In genomic region chr12:76763746-76764675, GRCh38 we compare ENCODE assay signal across 9 cellular contexts. TPM values are rescaled to one million over a fixed set of nuclear protein-coding genes. Genes with fewer than 3 reads are reported as not detected.
DNase-seq lines count a peak whose midpoint lies in the region; ATAC-seq, FAIRE-seq and TF ChIP-seq lines count a peak whose summit lies in the region.
"Had no signal": no experiment of that assay in that cellular context is flagged by ENCODE, and none has a peak within 500 bp of the region (broad histone marks: within the 10 kb centered on the region; RNA-seq: fewer than 3 reads in every experiment).

TSS of gene ZDHHC17 (plus strand) at chr12:76764115. CDS start at chr12:76764237, 122 bp downstream.

- peak within 1 kb of the TSS; percentile 90 for H3K27ac ChIP-seq in keratinocyte (ENCODE audit: control insufficient read depth, insufficient read depth, low read length)

- H3K4me1 ChIP-seq in keratinocyte (ENCODE audit: control insufficient read depth, extremely low read depth, insufficient read depth, low read length) = peaks cover 8% of the 10 kb centered on the region

- H3K4me2 ChIP-seq in keratinocyte (ENCODE audit: control insufficient read depth, extremely low read depth, insufficient read depth, low read depth, low read length) = peak within 1 kb of the TSS; percentile 98

- H3K36me3 ChIP-seq in keratinocyte (ENCODE audit: control insufficient read depth in 2 of 2, extremely low read depth in 1 of 2, insufficient read depth in 2 of 2, low read length in 2 of 2) = no peaks in the 10 kb centered on the region

- H4K20me1 ChIP-seq in keratinocyte (ENCODE audit: control insufficient read depth, extremely low read depth, insufficient read depth, low read length) = no peaks in the 10 kb centered on the region

- FAIRE-seq in keratinocyte (lab: Jason Lieb, UNC) = no peak
- FAIRE-seq: TTC549 had no signal

- H3K4me3 ChIP-seq in keratinocyte (ENCODE audit: control insufficient read depth in 2 of 3, extremely low read depth in 1 of 3, insufficient read depth in 2 of 3, low read depth in 1 of 3, low read length in 3 of 3) = peak within 1 kb of the TSS; percentile 72 to 93 (median 88)

- H2AFZ ChIP-seq in keratinocyte (ENCODE audit: control insufficient read depth, low read length) = peak within 1 kb of the TSS; percentile 99

- no peaks in the 10 kb centered on the region for H3K9me3 ChIP-seq in keratinocyte (ENCODE audit: control insufficient read depth, low read depth, low read length)

- H3K79me2 ChIP-seq in keratinocyte (ENCODE audit: control insufficient read depth, insufficient read depth, low read length) = peaks cover 45% of the 10 kb centered on the region

- no peaks in the 10 kb centered on the region for H3K27me3 ChIP-seq in keratinocyte (ENCODE audit: control insufficient read depth, extremely low read depth, insufficient read depth, low read length)

- H3K9me1 ChIP-seq in keratinocyte (ENCODE audit: control insufficient read depth, extremely low read depth, insufficient read depth, low read length) = no peaks in the 10 kb centered on the region

- dilution Hi-C loops in keratinocyte (cut with MboI; ENCODE audit: extremely low pct_ligation_motif_present, low sequenced_read_pairs) = no loop called here

- peak; percentile 90 for TF ChIP-seq POLR2A in GM19099 (IDR thresholded peaks at IDR 0.05; ENCODE audit: extremely low read depth, insufficient read length, low read depth)

- DNase-seq in AG20443 (ENCODE audit: low spot score) = peak; percentile 98
- peak; percentile 86 for DNase-seq in NCI-H460 (ENCODE audit: extremely low read depth, low read depth)
- peak; percentile 91 for DNase-seq in activated CD4-positive, CD25-positive, alpha-beta regulatory T cell treated with anti-CD3 and anti-CD28 coated beads, Interleukin-2, amount 50 U/mL, for 72 hours
- DNase-seq in cerebellar cortex (ENCODE audit: low spot score) = peak; percentile 88
- peak; percentile 48 for DNase-seq in keratinocyte (ENCODE audit: low read depth, low spot score)
- peak; percentile 79 to 88 (median 79) for DNase-seq in stimulated activated CD4-positive, alpha-beta T cell treated with anti-CD3 and anti-CD28 coated beads, Interleukin-12 subunit alpha, Interleukin-12 subunit beta, amount 100 ng/mL, for 48 hours (ENCODE audit: low read depth in 2 of 3, low spot score in 1 of 3)

- peak within 1 kb of the TSS; percentile 96 for H3K9ac ChIP-seq in keratinocyte (ENCODE audit: control insufficient read depth, extremely low read depth, insufficient read depth, low read length)

- ATAC-seq in HG03432 (IDR thresholded peaks at IDR 0.05; ENCODE audit: unreplicated experiment) = peak; percentile 95

- no peak for TF ChIP-seq CTCF in keratinocyte (optimal IDR thresholded peaks at IDR 0.05 in 1 of 3, IDR thresholded peaks at IDR 0.05 in 1 of 3, conservative IDR thresholded peaks at IDR 0.05 in 1 of 3; ENCODE audit: extremely low read depth in 1 of 3, insufficient read depth in 2 of 3, low read length in 3 of 3)

RNA-seq across cellular contexts. Expression of gene ZDHHC17, which starts in this region (rescaled TPM):
- 22.1 and 31.2 TPM in 2 replicates for total RNA-seq in NCI-H460 (2014; rRNA removed; shearing (Covaris generic))
- 81.8 and 132 TPM in 2 replicates for polyA plus RNA-seq in NCI-H460 (2014; cell fraction: nucleus; rRNA removed)
- 14.0 to 28.2 TPM (median 27.8 TPM) in 3 replicates for polyA plus RNA-seq in keratinocyte
- polyA plus RNA-seq in keratinocyte (2011; ENCODE audit: low read depth) = 10.3 TPM
- 4.5 and 9.4 TPM in 2 replicates for polyA plus RNA-seq in keratinocyte (2011; cell fraction: cytosol; rRNA removed)
- polyA plus RNA-seq in keratinocyte (2011; cell fraction: nucleus; rRNA removed) = 51.3 and 56.0 TPM in 2 replicates
- polyA plus RNA-seq in keratinocyte (2012; ENCODE audit: low replicate concordance) = 7.1 and 9.0 TPM in 2 replicates
- polyA minus RNA-seq in keratinocyte = 25.4 to 116 TPM (median 61.2 TPM) in 3 replicates
- 10.7 TPM for polyA minus RNA-seq in keratinocyte (2011; cell fraction: cytosol; rRNA and poly(A)+ RNA removed)
- 52.9 and 102 TPM in 2 replicates for polyA minus RNA-seq in keratinocyte (2011; cell fraction: nucleus; rRNA and poly(A)+ RNA removed)

Comparison
In these comparisons a context has a peak if more than half of its experiments do, and no peak if none do; other contexts are left out.
1. Peak in every context shown above with its lines: DNase-seq, ATAC-seq, H3K4me3 ChIP-seq and H3K27ac ChIP-seq.
2. DNase-seq: peak in every context shown above with its lines; median percentile 98 in AG20443; 91 in activated CD4-positive, CD25-positive, alpha-beta regulatory T cell treated with anti-CD3 and anti-CD28 coated beads, Interleukin-2, amount 50 U/mL, for 72 hours; 88 in cerebellar cortex; 86 in NCI-H460; 79 in stimulated activated CD4-positive, alpha-beta T cell treated with anti-CD3 and anti-CD28 coated beads, Interleukin-12 subunit alpha, Interleukin-12 subunit beta, amount 100 ng/mL, for 48 hours; 48 in keratinocyte.